ENCODE assay signal across 8 cellular contexts in the genomic region with DNA sequence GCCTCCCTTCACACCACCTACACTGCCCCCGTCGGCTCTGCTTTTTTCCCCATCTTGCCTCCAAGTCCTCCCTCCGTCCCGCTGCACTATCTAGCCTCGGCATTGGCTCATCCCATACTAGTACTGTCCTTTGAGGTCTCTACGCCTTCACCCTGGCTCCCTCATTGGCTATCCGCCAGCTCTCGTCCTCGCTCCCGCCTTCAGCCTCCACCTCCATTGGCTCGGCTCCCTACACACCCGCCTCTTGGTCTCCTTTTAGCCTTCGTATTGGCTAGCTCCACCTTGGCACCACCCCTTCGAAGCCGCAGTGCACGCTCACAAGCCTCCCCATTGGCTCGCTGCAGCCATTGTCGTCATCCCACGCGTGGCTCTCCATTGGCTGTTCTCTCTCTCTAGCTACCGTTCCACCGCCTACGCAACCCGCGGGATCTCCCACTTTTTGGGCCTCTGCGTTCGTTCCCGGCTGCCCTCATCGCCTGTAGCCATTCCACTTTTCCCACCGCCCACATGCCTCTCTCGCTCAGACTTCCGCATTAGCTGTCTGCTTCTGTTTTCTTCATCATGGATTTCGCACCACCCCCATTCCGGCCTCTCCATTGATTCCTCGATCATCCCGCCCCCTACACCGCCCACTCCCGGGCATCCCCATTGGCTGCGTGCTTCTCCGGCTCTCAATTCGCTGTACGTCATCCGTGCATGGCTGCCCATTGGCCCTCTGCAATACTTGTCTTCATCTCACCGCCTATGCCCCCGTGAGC. TPM values are rescaled to one million over a fixed set of nuclear protein-coding genes. Genes with fewer than 3 reads are reported as not detected.
DNase-seq lines count a peak whose midpoint lies in the region; ATAC-seq, FAIRE-seq and TF ChIP-seq lines count a peak whose summit lies in the region.

No MANE protein-coding gene starts in this region.

- peaks cover 4% of the 10 kb centered on the region for H3K36me3 Mint-ChIP-seq in CD4-positive, CD25-positive, alpha-beta regulatory T cell

- peaks cover 12% of the 10 kb centered on the region for H3K79me2 ChIP-seq in HepG2 (ENCODE audit: insufficient read depth, low read length)

- WGBS in HepG2 (ENCODE audit: low lambda C conversion rate): under 1% methylated on average over 45 of the region's 45 CpGs

- peak overlapping the region; percentile 85 for H3K9ac ChIP-seq in HepG2 (ENCODE audit: insufficient read depth, low read depth, low read length)

- H3K27me3 Mint-ChIP-seq in CD4-positive, CD25-positive, alpha-beta regulatory T cell: no peaks in the 10 kb centered on the region

- H3K4me3 ChIP-seq in CD4-positive, CD25-positive, alpha-beta regulatory T cell (ENCODE audit: low read depth, low read length): peak overlapping the region; percentile 85
- peak overlapping the region; percentile 57 to 82 (median 71); a peak in 5 of 6 replicates for H3K4me3 ChIP-seq in HepG2 (replicated peaks in 1 of 3; ENCODE audit: insufficient read depth in 1 of 3, low read depth in 2 of 3, low read length in 3 of 3)

- no peaks in the 10 kb centered on the region for H3K9me3 Mint-ChIP-seq in CD4-positive, CD25-positive, alpha-beta regulatory T cell

- peak; percentile 92 to 97 (median 95) for DNase-seq in CD4-positive, CD25-positive, alpha-beta regulatory T cell
- peak; percentile 93 for DNase-seq in NCI-H774 (lab: John Stamatoyannopoulos, UW)
- peak; percentile 94 to 96 for DNase-seq in activated CD4-positive, alpha-beta T cell treated with anti-CD3 and anti-CD28 coated beads, Interleukin-2, amount 50 U/mL, for 48 hours
- peak; percentile 97 for DNase-seq in dermis blood vessel endothelial cell
- DNase-seq in HepG2 (ENCODE audit: low spot score): peak; percentile 94
- peak; percentile 79 to 83 for DNase-seq in stimulated activated CD4-positive, alpha-beta T cell treated with anti-CD3 and anti-CD28 coated beads, Interleukin-2, amount 100 ng/mL, for 48 hours

- peak in 1 of 2 experiments; percentile 60; a peak in 2 of 4 replicates for TF ChIP-seq POLR2A in HepG2 (IDR thresholded peaks at IDR 0.05; ENCODE audit: insufficient read depth in 1 of 2, low read depth in 2 of 2, low read length in 2 of 2)

- no peak for TF ChIP-seq CTCF in HepG2 (CRISPR knock-in tag; IDR thresholded peaks at IDR 0.05)

- TF ChIP-seq EP300 in HepG2 (IDR thresholded peaks at IDR 0.05; ENCODE audit: low read depth in 2 of 2, low read length in 2 of 2): no peak
- TF ChIP-seq EP300 in HepG2 (CRISPR knock-in tag; IDR thresholded peaks at IDR 0.05; ENCODE audit: borderline replicate concordance): no peak

- POLR2A ChIA-PET in HepG2 (lab: Yijun Ruan, JAX): interaction anchor here (0.8 to 2.2 kb wide), 10 partner anchors 11 to 609 kb away, joined by 3 to 21 read pairs (median 5); a partner anchor contains a TSS

- CTCF ChIA-PET in HepG2 (lab: Yijun Ruan, JAX; ENCODE audit: low intra/inter-chr PET ratio, low total read pairs): no interaction called here

- peak overlapping the region; percentile 97 for H3K27ac ChIP-seq in CD4-positive, CD25-positive, alpha-beta regulatory T cell (ENCODE audit: insufficient read depth, low read length, poor library complexity, severe bottlenecking)
- H3K27ac ChIP-seq in HepG2 (ENCODE audit: extremely low read length, insufficient read depth, low read length): peak overlapping the region; percentile 91

- peaks cover 70% of the 10 kb centered on the region for H3K4me1 ChIP-seq in CD4-positive, CD25-positive, alpha-beta regulatory T cell (ENCODE audit: control insufficient read depth, insufficient read depth, low read length, poor library complexity, severe bottlenecking)
- H3K4me1 ChIP-seq in HepG2 (ENCODE audit: insufficient read depth, low read length): peaks cover 43% of the 10 kb centered on the region

- ATAC-seq in CD4-positive, CD25-positive, alpha-beta regulatory T cell (ENCODE audit: low read depth in 2 of 2): peak; percentile 75
- ATAC-seq in GM19438 (IDR thresholded peaks at IDR 0.05; ENCODE audit: low read depth, unreplicated experiment) (peak; percentile 86), HG03571 (IDR thresholded peaks at IDR 0.05; ENCODE audit: unreplicated experiment) (peak; percentile 80), HepG2 (peak; percentile 94)

- no TSS peak for BruUV-seq in HepG2 (replicated peaks; lab: Mats Ljungman, UMichigan)

- H3K27ac Mint-ChIP-seq in CD4-positive, CD25-positive, alpha-beta regulatory T cell: peak overlapping the region; percentile 98 to 100 (median 99)

- peaks cover 0 to 70% (median 20%) of the 10 kb centered on the region in 4 donors for H3K4me1 Mint-ChIP-seq in CD4-positive, CD25-positive, alpha-beta regulatory T cell

- no peak for TF ChIP-seq RAD21 in HepG2 (CRISPR knock-in tag; IDR thresholded peaks at IDR 0.05)

- H3K4me2 ChIP-seq in HepG2 (ENCODE audit: low read depth, low read length): peak overlapping the region; percentile 89

- H2AFZ ChIP-seq in HepG2 (ENCODE audit: low read length): peak overlapping the region; percentile 42

- no peaks in the 10 kb centered on the region for H4K20me1 ChIP-seq in HepG2 (ENCODE audit: insufficient read depth, low read length)

- H3K36me3 ChIP-seq in CD4-positive, CD25-positive, alpha-beta regulatory T cell (ENCODE audit: control insufficient read depth, insufficient read depth, low read length): no peaks in the 10 kb centered on the region
- no peaks in the 10 kb centered on the region for H3K36me3 ChIP-seq in HepG2 (replicated peaks in 1 of 2; ENCODE audit: control insufficient read depth in 1 of 2, insufficient read depth in 2 of 2, low read length in 2 of 2)

- H3K9me3 ChIP-seq in CD4-positive, CD25-positive, alpha-beta regulatory T cell (ENCODE audit: control insufficient read depth in 2 of 2, low read length in 2 of 2): no peaks in the 10 kb centered on the region
- no peaks in the 10 kb centered on the region for H3K9me3 ChIP-seq in HepG2 (ENCODE audit: low read length)

- peak; percentile 92 for FAIRE-seq in HepG2 (lab: Jason Lieb, UNC)

- intact Hi-C loops in HepG2 (cut with micrococcal nuclease; ENCODE audit: unreplicated experiment): loop anchor here (5.0 kb wide), 1 partner anchor 77 kb away; no protein-coding TSS in a partner anchor

- H3K4me3 Mint-ChIP-seq in CD4-positive, CD25-positive, alpha-beta regulatory T cell: peak overlapping the region; percentile 89 to 100 (median 96)

- no peaks in the 10 kb centered on the region for H3K27me3 ChIP-seq in CD4-positive, CD25-positive, alpha-beta regulatory T cell (ENCODE audit: control insufficient read depth, insufficient read depth, low read length)
- no peaks in the 10 kb centered on the region; a peak in 1 of 5 replicates for H3K27me3 ChIP-seq in HepG2 (ENCODE audit: control insufficient read depth in 1 of 2, insufficient read depth in 2 of 2, low read length in 2 of 2)

- in situ Hi-C loops in HepG2 (cut with HindIII; ENCODE audit: extremely low pct_ligation_motif_present, low pct_unique_long_range_greater_than_20kb): no loop called here

RNA-seq across cellular contexts. Expression of a gene that starts 0.4 kb away (rescaled TPM):
- total RNA-seq in CD4-positive, CD25-positive, alpha-beta regulatory T cell: 19.4 TPM
- polyA plus RNA-seq in CD4-positive, CD25-positive, alpha-beta regulatory T cell: 10 to 100 TPM; 11.8 to 28.0 (median 15.1) TPM
- total RNA-seq in dermis blood vessel endothelial cell: 1.8 and 3.7 TPM in 2 replicates
- 0.07 and 0.84 TPM in 2 replicates for total RNA-seq in HepG2 (2016; rRNA removed; fragmentation: Illumina TruSeq; extraction: Trizol)
- total RNA-seq in HepG2 (2016; cell fraction: cytosol; rRNA removed; fragmentation: Illumina TruSeq; extraction: Trizol; ENCODE audit: low read depth): 0.44 and 0.71 TPM in 2 replicates
- total RNA-seq in HepG2 (2016; cell fraction: insoluble cytoplasmic fraction; rRNA removed; fragmentation: Illumina TruSeq; extraction: Trizol): 0.33 and 0.63 TPM in 2 replicates
- 0.37 and 1.1 TPM in 2 replicates for total RNA-seq in HepG2 (2016; cell fraction: membrane; rRNA removed; fragmentation: Illumina TruSeq; extraction: Trizol)
- total RNA-seq in HepG2 (2016; cell fraction: nucleus; rRNA removed; fragmentation: Illumina TruSeq; extraction: Trizol): 0.88 and 1.4 TPM in 2 replicates
- 0.46 and 0.82 TPM in 2 replicates for polyA plus RNA-seq in HepG2 (2011; rRNA removed)
- polyA plus RNA-seq in HepG2 (2011; cell fraction: cytosol; rRNA removed): 0.34 and 0.35 TPM in 2 replicates
- polyA plus RNA-seq in HepG2 (2011; cell fraction: nucleus; rRNA removed): 2.1 and 2.2 TPM in 2 replicates
- polyA plus RNA-seq in HepG2 (2012): 0.32 and 0.55 TPM in 2 replicates
- 0.16 and 0.43 TPM in 2 replicates for polyA plus RNA-seq in HepG2 (2016; cell fraction: cytosol; fragmentation: Illumina TruSeq; extraction: Trizol; ENCODE audit: low read depth)
- 0.26 and 0.32 TPM in 2 replicates for polyA plus RNA-seq in HepG2 (2016; cell fraction: insoluble cytoplasmic fraction; fragmentation: Illumina TruSeq; extraction: Trizol; ENCODE audit: low read depth)
- 0.18 and 0.26 TPM in 2 replicates for polyA plus RNA-seq in HepG2 (2016; cell fraction: membrane; fragmentation: Illumina TruSeq; extraction: Trizol; ENCODE audit: low read depth)
- 0.87 and 0.98 TPM in 2 replicates for polyA plus RNA-seq in HepG2 (2016; cell fraction: nucleus; fragmentation: Illumina TruSeq; extraction: Trizol; ENCODE audit: insufficient read depth, low read depth)
- polyA minus RNA-seq in HepG2 (2011; rRNA and poly(A)+ RNA removed; ENCODE audit: low replicate concordance): 0.70 and 0.75 TPM in 2 replicates
- polyA minus RNA-seq in HepG2 (2011; cell fraction: cytosol; rRNA and poly(A)+ RNA removed): 0.18 and 0.99 TPM in 2 replicates
- 2.5 and 3.3 TPM in 2 replicates for polyA minus RNA-seq in HepG2 (2011; cell fraction: nucleus; rRNA and poly(A)+ RNA removed)

RNA-seq across cellular contexts. Expression of a gene that starts 4.7 kb away (rescaled TPM):
- 198 TPM for total RNA-seq in CD4-positive, CD25-positive, alpha-beta regulatory T cell
- polyA plus RNA-seq in CD4-positive, CD25-positive, alpha-beta regulatory T cell: 100 to 1,000 TPM; 154 to 190 (median 172) TPM
- total RNA-seq in dermis blood vessel endothelial cell (0.17 TPM in 1 of 2 replicates, not detected in the other), HepG2 (2016; rRNA removed; fragmentation: Illumina TruSeq; extraction: Trizol) (not detected in 2 replicates)
- total RNA-seq in HepG2 (2016; cell fraction: cytosol; rRNA removed; fragmentation: Illumina TruSeq; extraction: Trizol; ENCODE audit: low read depth): not detected in 2 replicates
- not detected in 2 replicates for total RNA-seq in HepG2 (2016; cell fraction: insoluble cytoplasmic fraction; rRNA removed; fragmentation: Illumina TruSeq; extraction: Trizol)
- not detected in 2 replicates for total RNA-seq in HepG2 (2016; cell fraction: membrane; rRNA removed; fragmentation: Illumina TruSeq; extraction: Trizol)
- total RNA-seq in HepG2 (2016; cell fraction: nucleus; rRNA removed; fragmentation: Illumina TruSeq; extraction: Trizol): not detected in 2 replicates
- polyA plus RNA-seq in HepG2 (2011; rRNA removed): 0.04 and 0.07 TPM in 2 replicates
- polyA plus RNA-seq in HepG2 (2011; cell fraction: cytosol; rRNA removed): 0.04 and 0.05 TPM in 2 replicates
- polyA plus RNA-seq in HepG2 (2011; cell fraction: nucleus; rRNA removed): 0.07 and 0.13 TPM in 2 replicates
- polyA plus RNA-seq in HepG2 (2012): 0.17 TPM in 2 replicates
- 0.08 TPM in 1 of 2 replicates, not detected in the other for polyA plus RNA-seq in HepG2 (2016; cell fraction: cytosol; fragmentation: Illumina TruSeq; extraction: Trizol; ENCODE audit: low read depth)
- polyA plus RNA-seq in HepG2 (2016; cell fraction: insoluble cytoplasmic fraction; fragmentation: Illumina TruSeq; extraction: Trizol; ENCODE audit: low read depth): 0.24 TPM in 1 of 2 replicates, not detected in the other
- 0.08 TPM in 1 of 2 replicates, not detected in the other for polyA plus RNA-seq in HepG2 (2016; cell fraction: membrane; fragmentation: Illumina TruSeq; extraction: Trizol; ENCODE audit: low read depth)
- polyA plus RNA-seq in HepG2 (2016; cell fraction: nucleus; fragmentation: Illumina TruSeq; extraction: Trizol; ENCODE audit: insufficient read depth, low read depth): not detected in 2 replicates
- 0.06 and 0.44 TPM in 2 replicates for polyA minus RNA-seq in HepG2 (2011; rRNA and poly(A)+ RNA removed; ENCODE audit: low replicate concordance)
- not detected in 2 replicates for polyA minus RNA-seq in HepG2 (2011; cell fraction: cytosol; rRNA and poly(A)+ RNA removed)
- polyA minus RNA-seq in HepG2 (2011; cell fraction: nucleus; rRNA and poly(A)+ RNA removed): not detected in 2 replicates

RNA-seq across cellular contexts. Expression of a gene that starts 33.9 kb away (rescaled TPM):
- total RNA-seq in CD4-positive, CD25-positive, alpha-beta regulatory T cell: 18.3 TPM
- 10 to 100 TPM; 18.8 to 34.6 (median 28.0) TPM for polyA plus RNA-seq in CD4-positive, CD25-positive, alpha-beta regulatory T cell
- total RNA-seq in dermis blood vessel endothelial cell (9.7 and 12.2 TPM in 2 replicates), HepG2 (2016; rRNA removed; fragmentation: Illumina TruSeq; extraction: Trizol) (11.2 and 13.1 TPM in 2 replicates)
- 1.7 and 2.1 TPM in 2 replicates for total RNA-seq in HepG2 (2016; cell fraction: cytosol; rRNA removed; fragmentation: Illumina TruSeq; extraction: Trizol; ENCODE audit: low read depth)
- 9.8 and 13.0 TPM in 2 replicates for total RNA-seq in HepG2 (2016; cell fraction: insoluble cytoplasmic fraction; rRNA removed; fragmentation: Illumina TruSeq; extraction: Trizol)
- 3.7 and 3.8 TPM in 2 replicates for total RNA-seq in HepG2 (2016; cell fraction: membrane; rRNA removed; fragmentation: Illumina TruSeq; extraction: Trizol)
- total RNA-seq in HepG2 (2016; cell fraction: nucleus; rRNA removed; fragmentation: Illumina TruSeq; extraction: Trizol): 7.1 and 8.3 TPM in 2 replicates
- polyA plus RNA-seq in HepG2 (2011; rRNA removed): 11.0 and 17.1 TPM in 2 replicates
- 6.7 and 9.0 TPM in 2 replicates for polyA plus RNA-seq in HepG2 (2011; cell fraction: cytosol; rRNA removed)
- 26.0 and 29.3 TPM in 2 replicates for polyA plus RNA-seq in HepG2 (2011; cell fraction: nucleus; rRNA removed)
- 7.9 and 9.9 TPM in 2 replicates for polyA plus RNA-seq in HepG2 (2012)
- polyA plus RNA-seq in HepG2 (2016; cell fraction: cytosol; fragmentation: Illumina TruSeq; extraction: Trizol; ENCODE audit: low read depth): 1.9 and 2.0 TPM in 2 replicates
- polyA plus RNA-seq in HepG2 (2016; cell fraction: insoluble cytoplasmic fraction; fragmentation: Illumina TruSeq; extraction: Trizol; ENCODE audit: low read depth): 10.4 and 11.7 TPM in 2 replicates
- polyA plus RNA-seq in HepG2 (2016; cell fraction: membrane; fragmentation: Illumina TruSeq; extraction: Trizol; ENCODE audit: low read depth): 2.4 and 2.8 TPM in 2 replicates
- 13.0 TPM in 2 replicates for polyA plus RNA-seq in HepG2 (2016; cell fraction: nucleus; fragmentation: Illumina TruSeq; extraction: Trizol; ENCODE audit: insufficient read depth, low read depth)
- polyA minus RNA-seq in HepG2 (2011; rRNA and poly(A)+ RNA removed; ENCODE audit: low replicate concordance): 33.7 and 48.1 TPM in 2 replicates
- polyA minus RNA-seq in HepG2 (2011; cell fraction: cytosol; rRNA and poly(A)+ RNA removed): 8.3 and 11.9 TPM in 2 replicates
- polyA minus RNA-seq in HepG2 (2011; cell fraction: nucleus; rRNA and poly(A)+ RNA removed): 4.1 and 7.2 TPM in 2 replicates

RNA-seq across cellular contexts. Expression of a gene that starts 34.3 kb away (rescaled TPM):
- total RNA-seq in CD4-positive, CD25-positive, alpha-beta regulatory T cell: not detected
- not detected for polyA plus RNA-seq in CD4-positive, CD25-positive, alpha-beta regulatory T cell
- total RNA-seq in dermis blood vessel endothelial cell (not detected in 2 replicates), HepG2 (2016; rRNA removed; fragmentation: Illumina TruSeq; extraction: Trizol) (not detected in 2 replicates)
- total RNA-seq in HepG2 (2016; cell fraction: cytosol; rRNA removed; fragmentation: Illumina TruSeq; extraction: Trizol; ENCODE audit: low read depth): not detected in 2 replicates
- not detected in 2 replicates for total RNA-seq in HepG2 (2016; cell fraction: insoluble cytoplasmic fraction; rRNA removed; fragmentation: Illumina TruSeq; extraction: Trizol)
- not detected in 2 replicates for total RNA-seq in HepG2 (2016; cell fraction: membrane; rRNA removed; fragmentation: Illumina TruSeq; extraction: Trizol)
- total RNA-seq in HepG2 (2016; cell fraction: nucleus; rRNA removed; fragmentation: Illumina TruSeq; extraction: Trizol): not detected in 2 replicates
- polyA plus RNA-seq in HepG2 (2011; rRNA removed): not detected in 2 replicates
- not detected in 2 replicates for polyA plus RNA-seq in HepG2 (2011; cell fraction: cytosol; rRNA removed)
- polyA plus RNA-seq in HepG2 (2011; cell fraction: nucleus; rRNA removed): not detected in 2 replicates
- polyA plus RNA-seq in HepG2 (2012): not detected in 2 replicates
- polyA plus RNA-seq in HepG2 (2016; cell fraction: cytosol; fragmentation: Illumina TruSeq; extraction: Trizol; ENCODE audit: low read depth): not detected in 2 replicates
- not detected in 2 replicates for polyA plus RNA-seq in HepG2 (2016; cell fraction: insoluble cytoplasmic fraction; fragmentation: Illumina TruSeq; extraction: Trizol; ENCODE audit: low read depth)
- not detected in 2 replicates for polyA plus RNA-seq in HepG2 (2016; cell fraction: membrane; fragmentation: Illumina TruSeq; extraction: Trizol; ENCODE audit: low read depth)
- not detected in 2 replicates for polyA plus RNA-seq in HepG2 (2016; cell fraction: nucleus; fragmentation: Illumina TruSeq; extraction: Trizol; ENCODE audit: insufficient read depth, low read depth)
- not detected in 2 replicates for polyA minus RNA-seq in HepG2 (2011; rRNA and poly(A)+ RNA removed; ENCODE audit: low replicate concordance)
- not detected in 2 replicates for polyA minus RNA-seq in HepG2 (2011; cell fraction: cytosol; rRNA and poly(A)+ RNA removed)
- not detected in 2 replicates for polyA minus RNA-seq in HepG2 (2011; cell fraction: nucleus; rRNA and poly(A)+ RNA removed)

RNA-seq across cellular contexts. Expression of a gene that starts 36.0 kb away (rescaled TPM):
- 0.69 TPM for total RNA-seq in CD4-positive, CD25-positive, alpha-beta regulatory T cell
- not detected for polyA plus RNA-seq in CD4-positive, CD25-positive, alpha-beta regulatory T cell
- total RNA-seq in dermis blood vessel endothelial cell: under 0.01 and 0.05 TPM in 2 replicates
- total RNA-seq in HepG2 (2016; rRNA removed; fragmentation: Illumina TruSeq; extraction: Trizol): not detected in 2 replicates
- not detected in 2 replicates for total RNA-seq in HepG2 (2016; cell fraction: cytosol; rRNA removed; fragmentation: Illumina TruSeq; extraction: Trizol; ENCODE audit: low read depth)
- not detected in 2 replicates for total RNA-seq in HepG2 (2016; cell fraction: insoluble cytoplasmic fraction; rRNA removed; fragmentation: Illumina TruSeq; extraction: Trizol)
- not detected in 2 replicates for total RNA-seq in HepG2 (2016; cell fraction: membrane; rRNA removed; fragmentation: Illumina TruSeq; extraction: Trizol)
- total RNA-seq in HepG2 (2016; cell fraction: nucleus; rRNA removed; fragmentation: Illumina TruSeq; extraction: Trizol): not detected in 2 replicates
- polyA plus RNA-seq in HepG2 (2011; rRNA removed): 0.03 and 0.09 TPM in 2 replicates
- polyA plus RNA-seq in HepG2 (2011; cell fraction: cytosol; rRNA removed): 0.01 TPM in 1 of 2 replicates, not detected in the other
- 0.80 and 0.90 TPM in 2 replicates for polyA plus RNA-seq in HepG2 (2011; cell fraction: nucleus; rRNA removed)
- 0.11 and 0.12 TPM in 2 replicates for polyA plus RNA-seq in HepG2 (2012)
- not detected in 2 replicates for polyA plus RNA-seq in HepG2 (2016; cell fraction: cytosol; fragmentation: Illumina TruSeq; extraction: Trizol; ENCODE audit: low read depth)
- not detected in 2 replicates for polyA plus RNA-seq in HepG2 (2016; cell fraction: insoluble cytoplasmic fraction; fragmentation: Illumina TruSeq; extraction: Trizol; ENCODE audit: low read depth)
- polyA plus RNA-seq in HepG2 (2016; cell fraction: membrane; fragmentation: Illumina TruSeq; extraction: Trizol; ENCODE audit: low read depth): not detected in 2 replicates
- not detected in 2 replicates for polyA plus RNA-seq in HepG2 (2016; cell fraction: nucleus; fragmentation: Illumina TruSeq; extraction: Trizol; ENCODE audit: insufficient read depth, low read depth)
- polyA minus RNA-seq in HepG2 (2011; rRNA and poly(A)+ RNA removed; ENCODE audit: low replicate concordance): 2.9 TPM in 1 of 2 replicates, not detected in the other
- not detected in 2 replicates for polyA minus RNA-seq in HepG2 (2011; cell fraction: cytosol; rRNA and poly(A)+ RNA removed)
- 0.26 TPM in 1 of 2 replicates, not detected in the other for polyA minus RNA-seq in HepG2 (2011; cell fraction: nucleus; rRNA and poly(A)+ RNA removed)

Comparison
In these comparisons a context has a peak if more than half of its experiments do, and no peak if none do; other contexts are left out.
1. Peak in every context shown above with its lines: DNase-seq, ATAC-seq, H3K4me3 ChIP-seq and H3K27ac ChIP-seq.
2. RNA of a gene that starts 4.7 kb away (total RNA-seq): 198 TPM in CD4-positive, CD25-positive, alpha-beta regulatory T cell (single experiment); 0.17 TPM in dermis blood vessel endothelial cell and not detected in HepG2; every median in the first group is over 100 times any median in the second.